8 cellular contexts compared by ENCODE assay signal in genomic region chr7:12595148-12595547, GRCh38. TPM values are rescaled to one million over a fixed set of nuclear protein-coding genes. Genes with fewer than 3 reads are reported as not detected.
"Had no signal": no experiment of that assay in that cellular context is flagged by ENCODE, and none has a peak within 500 bp of the region (broad histone marks: within the 10 kb centered on the region; RNA-seq: fewer than 3 reads in every experiment).

No MANE protein-coding gene starts in this region.

- FAIRE-seq: H1, H54, HepG2 had no signal

- ATAC-seq: GM23338, HCT116, HepG2 had no signal

- DNase-seq: HFFc6 had no signal

- H3K4me1 ChIP-seq: HAP-1 had no signal

- H3K4me2 ChIP-seq: GM23338 had no signal

- H3K27ac ChIP-seq: HL-60 had no signal

- H3K36me3 ChIP-seq: HAP-1 had no signal

- H3K4me3 ChIP-seq: GM23338, HAP-1 had no signal

- H2AFZ ChIP-seq: GM23338 had no signal

- H3K9me3 ChIP-seq: HAP-1 had no signal

RNA-seq across cellular contexts. Expression of gene SCIN, which starts 24.6 kb away (rescaled TPM):
- total RNA-seq: HepG2 had no signal
- polyA plus RNA-seq: HepG2 had no signal
